9 cellular contexts compared by ENCODE assay signal in the genomic region with DNA sequence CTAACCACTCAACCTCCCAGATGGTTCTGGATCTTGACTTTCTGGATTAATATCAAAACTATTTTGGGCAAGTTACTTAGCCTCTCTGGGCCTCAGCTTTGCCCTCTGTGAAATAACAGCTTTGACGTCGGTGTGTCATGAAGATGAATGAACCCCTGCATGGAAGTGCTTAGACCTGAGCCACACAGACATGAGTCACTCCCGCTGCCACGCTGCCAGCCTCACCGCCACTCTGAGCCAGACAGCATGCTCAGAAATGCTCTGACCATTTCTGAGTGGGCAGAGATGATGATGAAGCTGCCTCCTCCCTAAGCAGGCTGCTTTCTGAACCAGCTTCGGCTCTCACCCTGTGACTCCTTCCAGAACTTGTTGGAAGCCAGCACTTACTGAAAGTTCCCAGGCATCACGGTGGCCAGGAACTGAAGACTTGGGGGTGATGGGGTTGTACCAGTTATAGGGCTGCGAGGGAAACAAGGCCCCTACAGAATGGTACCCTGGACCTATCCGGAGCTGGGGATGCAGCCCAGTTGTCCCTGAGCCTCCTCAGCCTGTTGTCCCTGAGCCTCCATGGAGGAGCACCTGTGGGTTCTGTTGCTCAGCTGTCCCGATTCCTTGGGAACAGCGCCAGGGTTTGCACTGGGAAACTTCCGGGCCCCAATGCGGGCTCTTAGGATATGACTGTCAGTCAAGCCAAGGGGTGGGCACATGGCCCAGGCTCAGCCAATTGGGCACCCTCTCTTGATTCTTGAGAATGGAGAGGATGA. TPM values are rescaled to one million over a fixed set of nuclear protein-coding genes. Genes with fewer than 3 reads are reported as not detected.
DNase-seq lines count a peak whose midpoint lies in the region; ATAC-seq and TF ChIP-seq lines count a peak whose summit lies in the region.
"Had no signal": no experiment of that assay in that cellular context is flagged by ENCODE, and none has a peak within 500 bp of the region (broad histone marks: within the 10 kb centered on the region; RNA-seq: fewer than 3 reads in every experiment).

No MANE protein-coding gene starts in this region.

- DNase-seq in HEK293T (ENCODE audit: extremely low spot score) (no peak), foreskin fibroblast (peak; percentile 30 to 43), 8988T (no peak), OCI-M2 (lab: John Stamatoyannopoulos, UW; ENCODE audit: unreplicated experiment) (no peak)
- peak; percentile 84 for DNase-seq in activated CD8-positive, alpha-beta T cell treated with anti-CD3 and anti-CD28 coated beads for 36 hours
- peak; percentile 56 to 67 for DNase-seq in stimulated activated CD4-positive, alpha-beta T cell treated with anti-CD3 and anti-CD28 coated beads, Interleukin-4, amount 100 ng/mL, for 48 hours (ENCODE audit: low read depth in 2 of 2)
- DNase-seq in CD4-positive, alpha-beta memory T cell = no peak

- TF ChIP-seq CTCF in activated CD8-positive, alpha-beta T cell treated with anti-CD3 and anti-CD28 coated beads for 36 hours (IDR thresholded peaks at IDR 0.05) = no peak
- TF ChIP-seq CTCF in foreskin fibroblast (IDR thresholded peaks at IDR 0.05; ENCODE audit: low read depth, low read length) = no peak

- H3K36me3 ChIP-seq in CD4-positive, alpha-beta memory T cell (ENCODE audit: insufficient read depth, low read length) = no peaks in the 10 kb centered on the region

- H3K4me3 ChIP-seq in foreskin fibroblast (ENCODE audit: low read depth in 1 of 2, low read length in 2 of 2) = no peak overlapping the region
- no peak overlapping the region for H3K4me3 ChIP-seq in CD4-positive, alpha-beta memory T cell (ENCODE audit: low read length in 2 of 2)
- H3K4me3 ChIP-seq: K562 had no signal

- H3K27ac ChIP-seq in CD4-positive, alpha-beta memory T cell (ENCODE audit: low read depth, low read length) = no peak overlapping the region

- intact Hi-C loops in activated CD8-positive, alpha-beta T cell treated with anti-CD3 and anti-CD28 coated beads for 36 hours (cut with micrococcal nuclease) = no loop called here
- intact Hi-C loops in CD4-positive, alpha-beta memory T cell (cut with micrococcal nuclease) = no loop called here

- peak; percentile 92 for ATAC-seq in activated CD8-positive, alpha-beta T cell treated with anti-CD3 and anti-CD28 coated beads for 36 hours
- ATAC-seq in GM18505 (IDR thresholded peaks at IDR 0.05; ENCODE audit: unreplicated experiment) = no peak
- ATAC-seq: K562 had no signal

- H3K27ac Mint-ChIP-seq in activated CD8-positive, alpha-beta T cell treated with anti-CD3 and anti-CD28 coated beads for 36 hours = peak overlapping the region; percentile 71
- H3K27ac Mint-ChIP-seq in CD4-positive, alpha-beta memory T cell = peak overlapping the region in 2 of 7 donors; percentile 35 to 61

- peaks cover 2% of the 10 kb centered on the region for H3K27me3 Mint-ChIP-seq in activated CD8-positive, alpha-beta T cell treated with anti-CD3 and anti-CD28 coated beads for 36 hours
- no peaks in the 10 kb centered on the region for H3K27me3 Mint-ChIP-seq in CD4-positive, alpha-beta memory T cell

- no peaks in the 10 kb centered on the region for H3K4me1 ChIP-seq in CD4-positive, alpha-beta memory T cell (ENCODE audit: insufficient read depth, low read length)

- POLR2A ChIA-PET in HEK293T (lab: Yijun Ruan, JAX) = no interaction called here
- POLR2A ChIA-PET in activated CD8-positive, alpha-beta T cell treated with anti-CD3 and anti-CD28 coated beads for 36 hours (lab: Charles Lee) = interaction anchor here (1.0 to 3.8 kb wide), 6 partner anchors 11 to 36 kb away, joined by 3 to 19 read pairs (median 4); partner anchors contain the start of gene ASB2
- POLR2A ChIA-PET in CD4-positive, alpha-beta memory T cell (lab: Charles Lee; ENCODE audit: partially characterized antibody) = no interaction called here

- H3K9me3 ChIP-seq in CD4-positive, alpha-beta memory T cell (ENCODE audit: control insufficient read depth in 1 of 2, low read length in 2 of 2) = no peaks in the 10 kb centered on the region

- no peak overlapping the region for H3K4me3 Mint-ChIP-seq in activated CD8-positive, alpha-beta T cell treated with anti-CD3 and anti-CD28 coated beads for 36 hours
- H3K4me3 Mint-ChIP-seq in CD4-positive, alpha-beta memory T cell = no peak overlapping the region

- H3K4me1 Mint-ChIP-seq in activated CD8-positive, alpha-beta T cell treated with anti-CD3 and anti-CD28 coated beads for 36 hours (ENCODE audit: low read depth) = peaks cover 34% of the 10 kb centered on the region
- H3K4me1 Mint-ChIP-seq in CD4-positive, alpha-beta memory T cell = peaks cover 0 to 2% (median 0%) of the 10 kb centered on the region in 4 donors

- CTCF ChIA-PET in HEK293T (lab: Yijun Ruan, JAX) = interaction anchor here (0.6 to 2.3 kb wide), 3 partner anchors 9 to 59 kb away, joined by 3 to 9 read pairs (median 4); no protein-coding TSS in a partner anchor
- CTCF ChIA-PET in activated CD8-positive, alpha-beta T cell treated with anti-CD3 and anti-CD28 coated beads for 36 hours (lab: Charles Lee) = interaction anchor here (0.6 to 17.5 kb wide), 6 partner anchors 10 to 141 kb away, joined by 3 to 437 read pairs (median 4); no protein-coding TSS in a partner anchor
- CTCF ChIA-PET in CD4-positive, alpha-beta memory T cell (lab: Charles Lee; ENCODE audit: partially characterized antibody) = interaction anchor here (7.0 to 16.6 kb wide), 2 partner anchors 24 to 56 kb away, joined by 114 to 447 read pairs; no protein-coding TSS in a partner anchor

- no peaks in the 10 kb centered on the region for H3K27me3 ChIP-seq in CD4-positive, alpha-beta memory T cell (ENCODE audit: insufficient read depth, low read length)

- H3K9me3 Mint-ChIP-seq in activated CD8-positive, alpha-beta T cell treated with anti-CD3 and anti-CD28 coated beads for 36 hours = no peaks in the 10 kb centered on the region
- H3K9me3 Mint-ChIP-seq in CD4-positive, alpha-beta memory T cell = peaks cover 0 to 2% (median 0%) of the 10 kb centered on the region in 8 donors

- no peak for TF ChIP-seq POLR2A in GM18505 (IDR thresholded peaks at IDR 0.05; ENCODE audit: borderline replicate concordance, extremely low read depth, insufficient read depth, insufficient read length)

- no peaks in the 10 kb centered on the region for H3K36me3 Mint-ChIP-seq in activated CD8-positive, alpha-beta T cell treated with anti-CD3 and anti-CD28 coated beads for 36 hours (ENCODE audit: low read depth)
- H3K36me3 Mint-ChIP-seq in CD4-positive, alpha-beta memory T cell = no peaks in the 10 kb centered on the region

TF ChIP-seq in HEK293T, 16 proteins besides CTCF, POLR2A, EP300 and RAD21:
- TF ChIP-seq ZNF384 (IDR thresholded peaks at IDR 0.05) = no peak
- no peak for TF ChIP-seq SUZ12 (IDR thresholded peaks at IDR 0.05)
- TF ChIP-seq PKNOX1 (IDR thresholded peaks at IDR 0.05) = peak; percentile 38; the same call in 1 of the 2 replicates

RNA-seq across cellular contexts. Expression of gene CCDC197, which starts 2.0 kb away (rescaled TPM):
- total RNA-seq in activated CD8-positive, alpha-beta T cell treated with anti-CD3 and anti-CD28 coated beads for 36 hours = not detected
- not detected for total RNA-seq in CD4-positive, alpha-beta memory T cell
- polyA plus RNA-seq in CD4-positive, alpha-beta memory T cell = not detected
- total RNA-seq: K562 had no signal
- polyA plus RNA-seq: K562 had no signal

RNA-seq across cellular contexts. Expression of gene ASB2, which starts 18.7 kb away (rescaled TPM):
- total RNA-seq in activated CD8-positive, alpha-beta T cell treated with anti-CD3 and anti-CD28 coated beads for 36 hours = 10 to 100 TPM; 11.7 to 12.7 TPM
- total RNA-seq in CD4-positive, alpha-beta memory T cell = 10 to 100 TPM; 27.3 to 29.7 TPM
- polyA plus RNA-seq in CD4-positive, alpha-beta memory T cell = 1 to 10 TPM in 1 of 2 donors, under 1 TPM in 1; 0.87 to 2.3 TPM
- total RNA-seq: K562 had no signal
- polyA plus RNA-seq: K562 had no signal

RNA-seq across cellular contexts. Expression of gene OTUB2, which starts 31.0 kb away (rescaled TPM):
- total RNA-seq in activated CD8-positive, alpha-beta T cell treated with anti-CD3 and anti-CD28 coated beads for 36 hours = under 1 TPM; 0.25 to 0.29 TPM
- under 1 TPM; 0.42 to 0.67 TPM for total RNA-seq in CD4-positive, alpha-beta memory T cell
- 1 to 10 TPM in 1 of 2 donors, under 1 TPM in 1; 0.19 to 1.1 TPM for polyA plus RNA-seq in CD4-positive, alpha-beta memory T cell

Comparison
In these comparisons a context has a peak if more than half of its experiments do, and no peak if none do; other contexts are left out.
1. DNase-seq: peak in activated CD8-positive, alpha-beta T cell treated with anti-CD3 and anti-CD28 coated beads for 36 hours (single experiment), foreskin fibroblast (2 of 2) and stimulated activated CD4-positive, alpha-beta T cell treated with anti-CD3 and anti-CD28 coated beads, Interleukin-4, amount 100 ng/mL, for 48 hours (2 of 2); none in HEK293T (single experiment), CD4-positive, alpha-beta memory T cell (0 of 5), 8988T (single experiment) and OCI-M2 (single experiment).